Comparison of ENCODE assay signal across 8 cellular contexts in the genomic region with DNA sequence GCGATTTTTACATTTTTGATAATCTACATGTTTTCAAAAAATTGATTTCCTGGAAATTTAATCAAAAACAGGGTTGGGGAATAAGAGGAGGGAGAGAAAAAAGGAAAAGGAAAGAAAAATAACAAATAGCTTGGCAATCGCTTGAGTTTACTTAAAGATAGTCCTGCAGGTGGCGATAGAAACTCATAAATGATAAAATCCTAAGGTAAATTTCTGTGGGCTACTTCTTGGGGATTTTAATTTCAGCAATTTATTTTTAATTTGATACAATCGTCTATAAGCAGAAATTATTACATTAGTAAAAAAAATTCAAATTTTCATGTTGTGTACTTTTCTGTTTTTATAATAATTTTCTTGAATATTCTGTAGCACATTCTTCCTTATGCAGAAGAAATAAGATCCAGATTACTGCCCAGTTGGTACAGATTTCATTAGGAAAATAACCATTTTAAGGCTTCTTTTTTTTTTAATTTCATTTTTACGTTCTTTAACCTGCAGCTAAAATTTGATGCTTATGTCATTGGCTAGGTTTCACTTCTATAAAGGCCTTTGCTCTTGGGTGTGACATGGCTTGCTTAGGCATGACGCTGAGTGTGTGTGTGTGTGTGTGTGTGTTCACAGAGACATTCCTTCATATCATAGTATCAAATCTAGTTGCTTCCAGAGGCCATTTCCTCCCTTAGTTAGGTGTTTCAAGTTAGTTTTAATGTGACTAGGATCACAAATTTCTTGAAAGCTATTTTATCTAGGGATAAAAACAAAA.
DNase-seq lines count a peak whose midpoint lies in the region; ATAC-seq and TF ChIP-seq lines count a peak whose summit lies in the region.

No MANE protein-coding gene starts in this region.

- POLR2A ChIA-PET in activated CD8-positive, alpha-beta T cell treated with anti-CD3 and anti-CD28 coated beads for 36 hours (lab: Charles Lee) = no interaction called here
- POLR2A ChIA-PET in activated CD8-positive, alpha-beta T cell treated with anti-CD3 and anti-CD28 coated beads, Interleukin-2, amount 10 ng/mL, durations not matched to agents 7 days and 5 days (lab: Charles Lee) = no interaction called here
- POLR2A ChIA-PET in activated CD4-positive, alpha-beta T cell treated with anti-CD3 and anti-CD28 coated beads for 36 hours (lab: Charles Lee) = no interaction called here
- POLR2A ChIA-PET in T-cell (lab: Charles Lee) = interaction anchor here in 1 of 2 donors (0.6 kb wide), 1 partner anchor 819 kb away, joined by 3 read pairs; no protein-coding TSS in a partner anchor

- H3K4me1 Mint-ChIP-seq in activated CD8-positive, alpha-beta T cell treated with anti-CD3 and anti-CD28 coated beads for 36 hours (ENCODE audit: low read depth) = no peaks in the 10 kb centered on the region
- H3K4me1 Mint-ChIP-seq in activated CD8-positive, alpha-beta T cell treated with anti-CD3 and anti-CD28 coated beads, Interleukin-2, amount 10 ng/mL, durations not matched to agents 7 days and 5 days (ENCODE audit: low read depth) = no peaks in the 10 kb centered on the region
- no peaks in the 10 kb centered on the region for H3K4me1 Mint-ChIP-seq in activated CD4-positive, alpha-beta T cell treated with anti-CD3 and anti-CD28 coated beads for 36 hours
- H3K4me1 Mint-ChIP-seq in T-cell = no peaks in the 10 kb centered on the region

- H3K27me3 Mint-ChIP-seq in activated CD8-positive, alpha-beta T cell treated with anti-CD3 and anti-CD28 coated beads for 36 hours = no peaks in the 10 kb centered on the region
- no peaks in the 10 kb centered on the region for H3K27me3 Mint-ChIP-seq in activated CD8-positive, alpha-beta T cell treated with anti-CD3 and anti-CD28 coated beads, Interleukin-2, amount 10 ng/mL, durations not matched to agents 7 days and 5 days (ENCODE audit: low read depth)
- no peaks in the 10 kb centered on the region for H3K27me3 Mint-ChIP-seq in activated CD4-positive, alpha-beta T cell treated with anti-CD3 and anti-CD28 coated beads for 36 hours
- no peaks in the 10 kb centered on the region for H3K27me3 Mint-ChIP-seq in T-cell

- peak overlapping the region; percentile 7 for H3K27ac ChIP-seq in VCaP

- no peak for ATAC-seq in activated CD8-positive, alpha-beta T cell treated with anti-CD3 and anti-CD28 coated beads for 36 hours
- no peak for ATAC-seq in activated CD8-positive, alpha-beta T cell treated with anti-CD3 and anti-CD28 coated beads, Interleukin-2, amount 10 ng/mL, durations not matched to agents 7 days and 5 days
- ATAC-seq in left colon (peak; percentile 93), T-cell (replicated peaks in 1 of 4) (no peak)
- ATAC-seq in activated CD4-positive, alpha-beta T cell treated with anti-CD3 and anti-CD28 coated beads for 36 hours = no peak

- no peak for DNase-seq in activated CD8-positive, alpha-beta T cell treated with anti-CD3 and anti-CD28 coated beads for 36 hours
- DNase-seq in activated CD8-positive, alpha-beta T cell treated with anti-CD3 and anti-CD28 coated beads, Interleukin-2, amount 10 ng/mL, durations not matched to agents 7 days and 5 days = no peak
- DNase-seq in HT-29 (ENCODE audit: low spot score) (peak; percentile 59), left colon (peak; percentile 62 to 64), NCI-H1930 (lab: John Stamatoyannopoulos, UW) (no peak), T-cell (no peak)
- no peak for DNase-seq in activated CD4-positive, alpha-beta T cell treated with anti-CD3 and anti-CD28 coated beads for 36 hours

- H3K9me3 Mint-ChIP-seq in activated CD8-positive, alpha-beta T cell treated with anti-CD3 and anti-CD28 coated beads for 36 hours = no peaks in the 10 kb centered on the region
- no peaks in the 10 kb centered on the region for H3K9me3 Mint-ChIP-seq in activated CD8-positive, alpha-beta T cell treated with anti-CD3 and anti-CD28 coated beads, Interleukin-2, amount 10 ng/mL, durations not matched to agents 7 days and 5 days (ENCODE audit: insufficient read depth)
- no peaks in the 10 kb centered on the region for H3K9me3 Mint-ChIP-seq in activated CD4-positive, alpha-beta T cell treated with anti-CD3 and anti-CD28 coated beads for 36 hours (ENCODE audit: low read depth)
- no peaks in the 10 kb centered on the region for H3K9me3 Mint-ChIP-seq in T-cell

- H3K36me3 Mint-ChIP-seq in activated CD8-positive, alpha-beta T cell treated with anti-CD3 and anti-CD28 coated beads for 36 hours (ENCODE audit: low read depth) = peaks cover 3% of the 10 kb centered on the region
- no peaks in the 10 kb centered on the region for H3K36me3 Mint-ChIP-seq in activated CD8-positive, alpha-beta T cell treated with anti-CD3 and anti-CD28 coated beads, Interleukin-2, amount 10 ng/mL, durations not matched to agents 7 days and 5 days (ENCODE audit: low read depth)
- H3K36me3 Mint-ChIP-seq in activated CD4-positive, alpha-beta T cell treated with anti-CD3 and anti-CD28 coated beads for 36 hours (ENCODE audit: low read depth) = peaks cover under 1% of the 10 kb centered on the region
- peaks cover 59% of the 10 kb centered on the region for H3K36me3 Mint-ChIP-seq in T-cell

- no peak overlapping the region for H3K4me3 Mint-ChIP-seq in activated CD8-positive, alpha-beta T cell treated with anti-CD3 and anti-CD28 coated beads for 36 hours
- no peak overlapping the region for H3K4me3 Mint-ChIP-seq in activated CD8-positive, alpha-beta T cell treated with anti-CD3 and anti-CD28 coated beads, Interleukin-2, amount 10 ng/mL, durations not matched to agents 7 days and 5 days
- H3K4me3 Mint-ChIP-seq in activated CD4-positive, alpha-beta T cell treated with anti-CD3 and anti-CD28 coated beads for 36 hours = no peak overlapping the region
- H3K4me3 Mint-ChIP-seq in T-cell = no peak overlapping the region

- CTCF ChIA-PET in activated CD8-positive, alpha-beta T cell treated with anti-CD3 and anti-CD28 coated beads for 36 hours (lab: Charles Lee) = interaction anchor here (1.0 to 1.6 kb wide), 5 partner anchors 12 to 251 kb away, joined by 3 to 6 read pairs (median 4); no protein-coding TSS in a partner anchor
- CTCF ChIA-PET in activated CD8-positive, alpha-beta T cell treated with anti-CD3 and anti-CD28 coated beads, Interleukin-2, amount 10 ng/mL, durations not matched to agents 7 days and 5 days (lab: Charles Lee) = interaction anchor here (0.7 to 1.8 kb wide), 12 partner anchors 9 to 249 kb away, joined by 3 to 7 read pairs (median 3); no protein-coding TSS in a partner anchor
- CTCF ChIA-PET in activated CD4-positive, alpha-beta T cell treated with anti-CD3 and anti-CD28 coated beads for 36 hours (lab: Charles Lee) = interaction anchor here (0.8 to 1.1 kb wide), 6 partner anchors 12 to 293 kb away, joined by 3 to 4 read pairs (median 3); no protein-coding TSS in a partner anchor
- CTCF ChIA-PET in T-cell (lab: Charles Lee) = interaction anchor here in 1 of 2 donors (0.7 kb wide), 1 partner anchor 122 kb away, joined by 3 read pairs; no protein-coding TSS in a partner anchor

- TF ChIP-seq CTCF in activated CD8-positive, alpha-beta T cell treated with anti-CD3 and anti-CD28 coated beads for 36 hours (IDR thresholded peaks at IDR 0.05) = peak; percentile 63
- peak; percentile 81 for TF ChIP-seq CTCF in VCaP (conservative IDR thresholded peaks at IDR 0.05)

- intact Hi-C loops in activated CD8-positive, alpha-beta T cell treated with anti-CD3 and anti-CD28 coated beads for 36 hours (cut with micrococcal nuclease) = no loop called here
- intact Hi-C loops in left colon (cut with DNase I, micrococcal nuclease) = no loop called here
- intact Hi-C loops in activated CD4-positive, alpha-beta T cell treated with anti-CD3 and anti-CD28 coated beads for 36 hours (cut with DNase I, micrococcal nuclease) = loop anchor here in 1 of 2 experiments (5.0 to 10.0 kb wide), 3 partner anchors 164 to 1934 kb away; no protein-coding TSS in a partner anchor

- no peak overlapping the region for H3K27ac Mint-ChIP-seq in activated CD8-positive, alpha-beta T cell treated with anti-CD3 and anti-CD28 coated beads for 36 hours
- no peak overlapping the region for H3K27ac Mint-ChIP-seq in activated CD8-positive, alpha-beta T cell treated with anti-CD3 and anti-CD28 coated beads, Interleukin-2, amount 10 ng/mL, durations not matched to agents 7 days and 5 days
- no peak overlapping the region for H3K27ac Mint-ChIP-seq in activated CD4-positive, alpha-beta T cell treated with anti-CD3 and anti-CD28 coated beads for 36 hours
- no peak overlapping the region for H3K27ac Mint-ChIP-seq in T-cell

Comparison
In these comparisons a context has a peak if more than half of its experiments do, and no peak if none do; other contexts are left out.
1. DNase-seq: peak in HT-29 (single experiment) and left colon (2 of 2); none in activated CD8-positive, alpha-beta T cell treated with anti-CD3 and anti-CD28 coated beads for 36 hours (single experiment), activated CD8-positive, alpha-beta T cell treated with anti-CD3 and anti-CD28 coated beads, Interleukin-2, amount 10 ng/mL, durations not matched to agents 7 days and 5 days (single experiment), NCI-H1930 (0 of 2), activated CD4-positive, alpha-beta T cell treated with anti-CD3 and anti-CD28 coated beads for 36 hours (single experiment) and T-cell (0 of 34).